9 cellular contexts compared by ENCODE assay signal in the genomic region with DNA sequence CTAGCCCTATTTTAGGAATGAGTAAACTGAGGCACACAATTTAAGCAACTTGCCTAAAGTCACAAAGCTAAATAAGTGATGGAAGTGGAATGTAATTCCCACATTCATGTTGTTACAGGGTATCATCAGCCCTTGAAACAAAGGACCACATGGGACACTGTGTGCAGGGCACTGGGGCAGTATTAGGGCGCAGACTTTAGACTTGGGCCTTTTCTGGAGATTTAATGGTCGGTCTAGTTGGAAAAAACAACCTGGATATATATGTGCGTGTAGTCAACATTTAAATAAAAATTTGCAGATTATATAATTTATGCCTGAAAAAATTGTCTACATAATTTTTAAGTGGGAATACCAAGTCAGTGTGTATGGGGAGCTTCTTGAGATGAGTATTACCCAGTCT. TPM values are rescaled to one million over a fixed set of nuclear protein-coding genes. Genes with fewer than 3 reads are reported as not detected.
DNase-seq lines count a peak whose midpoint lies in the region; TF ChIP-seq lines count a peak whose summit lies in the region.
"Had no signal": no experiment of that assay in that cellular context is flagged by ENCODE, and none has a peak within 500 bp of the region (broad histone marks: within the 10 kb centered on the region; RNA-seq: fewer than 3 reads in every experiment).

No MANE protein-coding gene starts in this region.

- POLR2A ChIA-PET in Caco-2 (lab: Charles Lee) = interaction anchor here (0.8 kb wide), 1 partner anchor 324 kb away, joined by 4 read pairs; a partner anchor contains a TSS

- intact Hi-C loops in Caco-2 (cut with micrococcal nuclease; ENCODE audit: unreplicated experiment) = no loop called here

- H3K79me1 ChIP-seq in neuronal stem cell (ENCODE audit: low read depth, low read length) = no peaks in the 10 kb centered on the region

- peak overlapping the region; percentile 77 for H3K4me3 Mint-ChIP-seq in Caco-2 (ENCODE audit: unreplicated experiment)

- H3K36me3 Mint-ChIP-seq in Caco-2 (ENCODE audit: insufficient read depth, unreplicated experiment) = peaks cover 18% of the 10 kb centered on the region

- no peaks in the 10 kb centered on the region for H3K4me1 ChIP-seq in Caco-2
- H3K4me1 ChIP-seq in neuronal stem cell (ENCODE audit: control insufficient read depth in 2 of 2, insufficient read depth in 1 of 2, low read depth in 1 of 2, low read length in 2 of 2) = no peaks in the 10 kb centered on the region

- no peaks in the 10 kb centered on the region for H3K27me3 Mint-ChIP-seq in Caco-2 (ENCODE audit: insufficient read depth, unreplicated experiment)

- H3K14ac ChIP-seq in neuronal stem cell (ENCODE audit: low read length) = no peak overlapping the region

- DNase-seq in Caco-2 = no peak
- DNase-seq in NAMALWA (ENCODE audit: low spot score) = peak; percentile 30
- DNase-seq in dermis blood vessel endothelial cell = peak; percentile 9
- DNase-seq in neuronal stem cell (ENCODE audit: low spot score) = no peak
- no peak for DNase-seq in NCI-H510A (lab: John Stamatoyannopoulos, UW)
- DNase-seq in OCI-M1 (lab: John Stamatoyannopoulos, UW) = no peak
- no peak for DNase-seq in hepatic stellate cell (ENCODE audit: low spot score)
- DNase-seq in NCI-H2196 treated with DMSO at 0.1 percent for 48 hours (lab: John Stamatoyannopoulos, UW; ENCODE audit: unreplicated experiment) = no peak

- H3K18ac ChIP-seq in neuronal stem cell (ENCODE audit: low read length) = no peak overlapping the region

- H3K4me2 ChIP-seq in neuronal stem cell (ENCODE audit: insufficient read depth, low read length, poor library complexity, severe bottlenecking) = peak overlapping the region; percentile 67

- H2BK15ac ChIP-seq in neuronal stem cell (ENCODE audit: low read length) = no peak overlapping the region

- H3K27me3 ChIP-seq in Caco-2 (replicated peaks; ENCODE audit: control insufficient read depth, insufficient read depth, low read length) = no peaks in the 10 kb centered on the region
- no peaks in the 10 kb centered on the region for H3K27me3 ChIP-seq in neuronal stem cell (ENCODE audit: control insufficient read depth in 3 of 3, insufficient read depth in 3 of 3, low read depth in 1 of 3, low read length in 3 of 3)

- H3K36me3 ChIP-seq in Caco-2 (ENCODE audit: control insufficient read depth, insufficient read depth, low read length) = no peaks in the 10 kb centered on the region
- peaks cover 0 to 9% of the 10 kb centered on the region in 2 donors for H3K36me3 ChIP-seq in neuronal stem cell (replicated peaks in 1 of 2; ENCODE audit: control insufficient read depth in 2 of 2, insufficient read depth in 2 of 2, low read length in 2 of 2)

- TF ChIP-seq CTCF in Caco-2 (IDR thresholded peaks at IDR 0.05; ENCODE audit: insufficient read depth in 1 of 2, low read depth in 1 of 2, low read length in 1 of 2, severe bottlenecking in 1 of 2, unreplicated experiment in 1 of 2) = no peak

- peak overlapping the region; percentile 95 for H3K27ac Mint-ChIP-seq in Caco-2 (ENCODE audit: unreplicated experiment)

- no peak overlapping the region for H2AK5ac ChIP-seq in neuronal stem cell (ENCODE audit: low read depth, low read length)

- no peak overlapping the region for H3K23ac ChIP-seq in neuronal stem cell (ENCODE audit: low read depth, low read length, poor library complexity)

- H3K4me3 ChIP-seq in Caco-2 (ENCODE audit: low read depth, low read length) (peak overlapping the region; percentile 93), neuronal stem cell (ENCODE audit: low read length in 2 of 2) (peak overlapping the region; percentile 81 to 99)

- H3K9me3 Mint-ChIP-seq in Caco-2 (ENCODE audit: unreplicated experiment) = peaks cover 9% of the 10 kb centered on the region

- H2BK120ac ChIP-seq in neuronal stem cell (ENCODE audit: low read depth, low read length) = no peak overlapping the region

- CTCF ChIA-PET in Caco-2 (lab: Charles Lee) = interaction anchor here (0.7 kb wide), 1 partner anchor 157 kb away, joined by 9 read pairs; no protein-coding TSS in a partner anchor

- WGBS in neuronal stem cell (ENCODE audit: extremely low coverage in 2 of 2, insufficient read length in 2 of 2, insufficient replicate concordance in 1 of 2), 2 donors = no CpG with 5 or more reads among the region's 3 CpGs

- no peak overlapping the region for H4K91ac ChIP-seq in neuronal stem cell (ENCODE audit: low read depth, low read length, poor library complexity)

- no peak overlapping the region for H3K4ac ChIP-seq in neuronal stem cell (ENCODE audit: low read length)

- H3K9me3 ChIP-seq in Caco-2 (peaks cover 8% of the 10 kb centered on the region), neuronal stem cell (replicated peaks in 1 of 2; ENCODE audit: control insufficient read depth in 2 of 2, insufficient read depth in 1 of 2, low read depth in 1 of 2, low read length in 2 of 2) (peaks cover 1 to 42% of the 10 kb centered on the region in 2 donors)

- no peak overlapping the region for H2AFZ ChIP-seq in neuronal stem cell (ENCODE audit: low read length)

- H4K8ac ChIP-seq in neuronal stem cell (ENCODE audit: low read depth, low read length) = no peak overlapping the region

- no TSS peak for BruUV-seq in Caco-2 (replicated peaks; lab: Mats Ljungman, UMichigan)

- H2BK5ac ChIP-seq in neuronal stem cell (ENCODE audit: low read length) = no peak overlapping the region

- H3K27ac ChIP-seq in neuronal stem cell (replicated peaks; ENCODE audit: low read length) = no peak overlapping the region

- no peak overlapping the region for H3K9ac ChIP-seq in neuronal stem cell (ENCODE audit: low read depth, low read length, poor library complexity)

- no peaks in the 10 kb centered on the region for H3K4me1 Mint-ChIP-seq in Caco-2 (ENCODE audit: low read depth, unreplicated experiment)

- H2BK12ac ChIP-seq in neuronal stem cell (ENCODE audit: low read length) = no peak overlapping the region

RNA-seq across cellular contexts. Expression of a gene that starts 1.5 kb away (rescaled TPM):
- total RNA-seq in Caco-2 (2022) = 82.8 and 83.0 TPM in 2 replicates
- total RNA-seq in dermis blood vessel endothelial cell = 108 and 119 TPM in 2 replicates
- polyA plus RNA-seq in neuronal stem cell (2013, experiment 1 of 2) = 182 TPM
- polyA plus RNA-seq in neuronal stem cell (2013, experiment 2 of 2) = 177 TPM

RNA-seq across cellular contexts. Expression of a gene that starts 5.1 kb away (rescaled TPM):
- 0.68 TPM in 1 of 2 replicates, not detected in the other for total RNA-seq in Caco-2 (2022)
- total RNA-seq in dermis blood vessel endothelial cell = not detected in 2 replicates
- 0.14 TPM for polyA plus RNA-seq in neuronal stem cell (2013, experiment 1 of 2)
- 0.17 TPM for polyA plus RNA-seq in neuronal stem cell (2013, experiment 2 of 2)
- polyA plus RNA-seq: esophagus had no signal

RNA-seq across cellular contexts. Expression of a gene that starts 48.1 kb away (rescaled TPM):
- total RNA-seq in Caco-2 (2022) = not detected in 2 replicates
- not detected in 2 replicates for total RNA-seq in dermis blood vessel endothelial cell
- not detected for polyA plus RNA-seq in neuronal stem cell (2013, experiment 1 of 2)
- not detected for polyA plus RNA-seq in neuronal stem cell (2013, experiment 2 of 2)
- polyA plus RNA-seq: esophagus had no signal

Comparison
In these comparisons a context has a peak if more than half of its experiments do, and no peak if none do; other contexts are left out.
1. DNase-seq: peak in NAMALWA (single experiment) and dermis blood vessel endothelial cell (single experiment); none in Caco-2 (0 of 2), neuronal stem cell (single experiment), NCI-H510A (single experiment), OCI-M1 (single experiment), hepatic stellate cell (single experiment) and NCI-H2196 treated with DMSO at 0.1 percent for 48 hours (single experiment).